ENCODE assay signal across 24 cellular contexts in genomic region chr3:62995142-62995541, GRCh38.
"Had no signal": no experiment of that assay in that cellular context is flagged by ENCODE, and none has a peak within 500 bp of the region (broad histone marks: within the 10 kb centered on the region; RNA-seq: fewer than 3 reads in every experiment).

No MANE protein-coding gene starts in this region.

- H3K27me3 ChIP-seq: esophagus muscularis mucosa, gastrocnemius medialis, heart right ventricle, neutrophil, stomach had no signal

- H3K27me3 Mint-ChIP-seq: stimulated activated naive B cell treated with anti-CD40 and anti-IgM and Interleukin-4, amounts not matched to agents 10 μg/mL and 1 μg/mL and 100 μg/mL, for 72 hours had no signal

- DNase-seq: cortex of kidney; dorsolateral prefrontal cortex; effector CD8-positive, alpha-beta T cell; gastrocnemius medialis; heart right ventricle; hypothalamus; kidney glomerular epithelial cell; naive thymus-derived CD4-positive, alpha-beta T cell; nephron progenitor cell; stimulated activated CD4-positive, alpha-beta T cell treated with anti-CD3 and anti-CD28 coated beads, Interleukin-2, amount 100 ng/mL, for 24 hours; stimulated activated CD4-positive, alpha-beta T cell treated with anti-CD3 and anti-CD28 coated beads, Interleukin-4, amount 100 ng/mL, for 4 hours; stimulated activated naive B cell treated with anti-CD40 and anti-IgM and Interleukin-4, amounts not matched to agents 10 μg/mL and 1 μg/mL and 100 μg/mL, for 72 hours; stomach; substantia nigra had no signal

- H3K4me1 Mint-ChIP-seq: stimulated activated naive B cell treated with anti-CD40 and anti-IgM and Interleukin-4, amounts not matched to agents 10 μg/mL and 1 μg/mL and 100 μg/mL, for 72 hours had no signal

- FAIRE-seq: endometrium, islet of Langerhans, urothelium cell line had no signal

- H3K9me3 ChIP-seq: esophagus muscularis mucosa, gastrocnemius medialis, heart right ventricle, neutrophil, stomach, thoracic aorta had no signal

- H3K27ac Mint-ChIP-seq: naive thymus-derived CD4-positive, alpha-beta T cell; nephron progenitor cell; stimulated activated naive B cell treated with anti-CD40 and anti-IgM and Interleukin-4, amounts not matched to agents 10 μg/mL and 1 μg/mL and 100 μg/mL, for 72 hours; type B pancreatic cell had no signal

- H3K9me3 Mint-ChIP-seq: nephron progenitor cell, type B pancreatic cell had no signal

- ATAC-seq: gastrocnemius medialis; heart right ventricle; naive thymus-derived CD4-positive, alpha-beta T cell; sciatic nerve; stimulated activated naive B cell treated with anti-CD40 and anti-IgM and Interleukin-4, amounts not matched to agents 10 μg/mL and 1 μg/mL and 100 μg/mL, for 72 hours had no signal

- H3K4me3 ChIP-seq: dorsolateral prefrontal cortex, esophagus muscularis mucosa, gastrocnemius medialis, heart right ventricle, skin epidermis, stomach, thoracic aorta had no signal

- H3K4me1 ChIP-seq: esophagus muscularis mucosa, gastrocnemius medialis, heart right ventricle, stomach had no signal

- H3K36me3 ChIP-seq: esophagus muscularis mucosa, gastrocnemius medialis, heart right ventricle, neutrophil, stomach, thoracic aorta had no signal

- H3K36me3 Mint-ChIP-seq: stimulated activated naive B cell treated with anti-CD40 and anti-IgM and Interleukin-4, amounts not matched to agents 10 μg/mL and 1 μg/mL and 100 μg/mL, for 72 hours; type B pancreatic cell had no signal

- H3K4me3 Mint-ChIP-seq: naive thymus-derived CD4-positive, alpha-beta T cell; nephron progenitor cell; stimulated activated naive B cell treated with anti-CD40 and anti-IgM and Interleukin-4, amounts not matched to agents 10 μg/mL and 1 μg/mL and 100 μg/mL, for 72 hours; type B pancreatic cell had no signal

- H3K27ac ChIP-seq: dorsolateral prefrontal cortex, epithelial cell of prostate, esophagus muscularis mucosa, gastrocnemius medialis, heart right ventricle, neutrophil, skin epidermis, stomach, thoracic aorta had no signal
